ENCODE assay signal across 11 cellular contexts in the genomic region with DNA sequence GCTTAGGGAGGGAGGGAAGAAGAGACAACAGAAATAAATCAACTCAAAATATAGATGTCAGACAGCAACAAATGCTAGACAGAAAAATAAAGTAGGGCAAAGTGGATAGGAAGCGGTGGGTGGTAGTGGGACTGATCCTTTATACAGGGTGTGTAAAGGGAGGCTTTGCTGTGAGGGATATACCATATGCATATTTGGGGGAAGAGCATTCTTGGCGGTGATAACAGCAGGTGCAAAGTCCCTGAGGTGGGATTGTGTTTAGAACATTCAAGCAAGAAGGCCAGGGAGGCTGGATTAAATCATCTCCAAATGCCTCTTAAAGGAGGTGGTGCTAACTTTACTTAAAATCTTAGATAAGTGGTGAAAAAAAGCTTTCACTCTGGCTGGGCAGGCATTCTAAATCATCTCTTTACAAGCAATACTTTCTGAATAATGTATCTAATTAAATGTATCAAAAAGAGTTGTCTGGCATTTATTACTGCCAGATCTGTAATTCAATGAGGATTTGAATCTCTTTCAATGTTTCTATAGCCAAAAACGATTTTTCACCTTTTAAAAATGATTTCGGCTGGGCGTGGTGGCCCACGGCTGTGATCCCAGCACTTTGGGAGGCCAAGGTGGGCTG. TPM values are rescaled to one million over a fixed set of nuclear protein-coding genes. Genes with fewer than 3 reads are reported as not detected.
"Had no signal": no experiment of that assay in that cellular context is flagged by ENCODE, and none has a peak within 500 bp of the region (broad histone marks: within the 10 kb centered on the region; RNA-seq: fewer than 3 reads in every experiment).

No MANE protein-coding gene starts in this region.

- H3K27ac ChIP-seq: HL-60, KMS-11 had no signal

- ATAC-seq: HepG2, K562 had no signal

- H3K4me2 ChIP-seq: KMS-11 had no signal

- DNase-seq: IMR-90, KBM-7, KG1 had no signal

- H3K4me3 ChIP-seq: K562 had no signal

- FAIRE-seq: HepG2, HTR-8/SVneo, K562 had no signal

RNA-seq across cellular contexts. Expression of a gene that starts 9.4 kb away (rescaled TPM):
- total RNA-seq: HT-29, HT1080, IMR-90, K562 had no signal
- polyA plus RNA-seq: HepG2, IgD-negative memory B cell, IMR-90, K562 had no signal

RNA-seq across cellular contexts. Expression of a gene that starts 12.1 kb away (rescaled TPM):
- total RNA-seq: K562 had no signal
- polyA plus RNA-seq: IgD-negative memory B cell, K562 had no signal
